ENCODE assay signal across 18 cellular contexts in genomic region chr2:128733450-128733849, GRCh38.
"Had no signal": no experiment of that assay in that cellular context is flagged by ENCODE, and none has a peak within 500 bp of the region (broad histone marks: within the 10 kb centered on the region; RNA-seq: fewer than 3 reads in every experiment).

No MANE protein-coding gene starts in this region.

- DNase-seq: activated CD4-positive, alpha-beta T cell treated with anti-CD3 and anti-CD28 coated beads for 36 hours; activated CD8-positive, alpha-beta memory T cell treated with anti-CD3 and anti-CD28 coated beads, Interleukin-2, amount 50 U/mL, for 4 hours; activated CD8-positive, alpha-beta T cell treated with anti-CD3 and anti-CD28 coated beads, Interleukin-2, amount 10 ng/mL, durations not matched to agents 7 days and 5 days; activated gamma-delta T cell; activated T-cell treated with anti-CD3 and anti-CD28 coated beads, Interleukin-2, amount 50 U/mL, for 72 hours; amniotic stem cell; effector memory CD8-positive, alpha-beta T cell; heart right ventricle; naive B cell; stimulated activated CD4-positive, alpha-beta T cell treated with anti-CD3 and anti-CD28 coated beads, Interleukin-4, amount 100 ng/mL, for 24 hours; stimulated activated naive CD4-positive, alpha-beta T cell; transverse colon had no signal

- H3K27ac ChIP-seq: transverse colon, vagina had no signal

- H3K27me3 ChIP-seq: gastrocnemius medialis, transverse colon, vagina had no signal

- H3K27ac Mint-ChIP-seq: activated CD4-positive, alpha-beta T cell treated with anti-CD3 and anti-CD28 coated beads for 36 hours; activated CD8-positive, alpha-beta T cell treated with anti-CD3 and anti-CD28 coated beads, Interleukin-2, amount 10 ng/mL, durations not matched to agents 7 days and 5 days; activated naive CD4-positive, alpha-beta T cell treated with anti-CD3 and anti-CD28 coated beads, Interleukin-2, amount 50 U/mL, for 72 hours; activated T-cell treated with anti-CD3 and anti-CD28 coated beads, Interleukin-2, amount 50 U/mL, for 72 hours; dendritic cell treated with granulocyte-macrophage colony-stimulating factor and Interleukin-4, amounts not matched to agents 40 ng/mL and 50 ng/mL, for 4 days; effector memory CD8-positive, alpha-beta T cell; T-helper 1 cell treated with Interleukin-12 subunit alpha and Interleukin-12 subunit beta and Interleukin-4 antibody, amounts not matched to agents 30 μg/mL and 1 μg/mL, for 36 hours had no signal

- H3K36me3 Mint-ChIP-seq: activated naive CD4-positive, alpha-beta T cell treated with anti-CD3 and anti-CD28 coated beads, Interleukin-2, amount 50 U/mL, for 72 hours had no signal

- H3K4me3 ChIP-seq: gastrocnemius medialis, heart right ventricle, transverse colon, vagina had no signal

- H3K36me3 ChIP-seq: gastrocnemius medialis, heart right ventricle, transverse colon, vagina had no signal

- H3K4me3 Mint-ChIP-seq: activated CD4-positive, alpha-beta T cell treated with anti-CD3 and anti-CD28 coated beads for 36 hours; activated CD8-positive, alpha-beta T cell treated with anti-CD3 and anti-CD28 coated beads, Interleukin-2, amount 10 ng/mL, durations not matched to agents 7 days and 5 days; activated T-cell treated with anti-CD3 and anti-CD28 coated beads, Interleukin-2, amount 50 U/mL, for 72 hours; dendritic cell treated with granulocyte-macrophage colony-stimulating factor and Interleukin-4, amounts not matched to agents 40 ng/mL and 50 ng/mL, for 4 days; effector memory CD8-positive, alpha-beta T cell; T-helper 1 cell treated with Interleukin-12 subunit alpha and Interleukin-12 subunit beta and Interleukin-4 antibody, amounts not matched to agents 30 μg/mL and 1 μg/mL, for 36 hours had no signal

- H3K9me3 ChIP-seq: gastrocnemius medialis, transverse colon, vagina had no signal

- ATAC-seq: activated CD4-positive, alpha-beta T cell treated with anti-CD3 and anti-CD28 coated beads for 36 hours; activated CD8-positive, alpha-beta T cell treated with anti-CD3 and anti-CD28 coated beads, Interleukin-2, amount 10 ng/mL, durations not matched to agents 7 days and 5 days; activated naive CD4-positive, alpha-beta T cell treated with anti-CD3 and anti-CD28 coated beads, Interleukin-2, amount 50 U/mL, for 72 hours; activated T-cell treated with anti-CD3 and anti-CD28 coated beads, Interleukin-2, amount 50 U/mL, for 72 hours; effector memory CD8-positive, alpha-beta T cell; left lobe of liver had no signal
